Comparison of ENCODE assay signal across 8 cellular contexts in genomic region chr11:7514099-7514725, GRCh38. TPM values are rescaled to one million over a fixed set of nuclear protein-coding genes. Genes with fewer than 3 reads are reported as not detected.
DNase-seq lines count a peak whose midpoint lies in the region; ATAC-seq, FAIRE-seq and TF ChIP-seq lines count a peak whose summit lies in the region.

No MANE protein-coding gene starts in this region.

- peak overlapping the region; percentile 44 for H2AFZ ChIP-seq in hepatocyte

- H3K4me1 ChIP-seq in adrenal gland (replicated peaks in 1 of 2) (peaks cover 11 to 26% of the 10 kb centered on the region in 2 donors), hepatocyte (ENCODE audit: insufficient read depth) (peaks cover 36% of the 10 kb centered on the region)

- H3K4me3 ChIP-seq in adrenal gland (peak overlapping the region; percentile 35 to 92 (median 68)), hepatocyte (peak overlapping the region; percentile 47), skeletal muscle cell (ENCODE audit: low read depth, low read length) (peak overlapping the region; percentile 64)

- H4K20me1 ChIP-seq in hepatocyte (ENCODE audit: insufficient read depth, poor library complexity, severe bottlenecking): no peaks in the 10 kb centered on the region

- peaks cover 42% of the 10 kb centered on the region for H3K79me2 ChIP-seq in hepatocyte

- intact Hi-C loops in adrenal gland (cut with DNase I): loop anchor here in 1 of 2 donors (10.0 kb wide), 1 partner anchor 151 kb away; no protein-coding TSS in a partner anchor

- H3K36me3 ChIP-seq in adrenal gland (replicated peaks in 1 of 2) (no peaks in the 10 kb centered on the region), hepatocyte (replicated peaks; ENCODE audit: insufficient read depth, low read depth) (no peaks in the 10 kb centered on the region)

- TF ChIP-seq CTCF in adrenal gland (IDR thresholded peaks at IDR 0.05) (no peak), hepatocyte (IDR thresholded peaks at IDR 0.05; ENCODE audit: poor library complexity) (no peak)

- H3K9me3 ChIP-seq in adrenal gland (replicated peaks in 1 of 3) (no peaks in the 10 kb centered on the region), hepatocyte (ENCODE audit: low read depth) (no peaks in the 10 kb centered on the region)

- FAIRE-seq in HTR-8/SVneo (lab: Jason Lieb, UNC): peak; percentile 20

- WGBS in adrenal gland, 4 donors: 3 to 13% (median 4%) methylated on average over 14 to 36 of the region's 36 CpGs
- WGBS in hepatocyte (ENCODE audit: low lambda C conversion rate, missing lambda C conversion rate): 3% methylated on average over 36 of the region's 36 CpGs

- ATAC-seq in GM18909 (IDR thresholded peaks at IDR 0.05; ENCODE audit: poor library complexity, unreplicated experiment): peak; percentile 19

- DNase-seq in AG08395 (ENCODE audit: low spot score) (peak; percentile 23), HTR-8/SVneo (ENCODE audit: insufficient read length, low spot score) (peak; percentile 11), adrenal gland (peak in 5 of 7 donors; percentile 27 to 61 (median 37)), hepatocyte (ENCODE audit: low spot score) (peak; percentile 37), skeletal muscle cell (ENCODE audit: low read depth) (no peak), NCI-H2081 (lab: John Stamatoyannopoulos, UW) (no peak), NCI-H1092 (lab: John Stamatoyannopoulos, UW) (no peak)

- no peak for TF ChIP-seq POLR2A in adrenal gland (IDR thresholded peaks at IDR 0.05)

- H3K27ac ChIP-seq in adrenal gland: peak overlapping the region; percentile 77 to 97 (median 89)
- peak overlapping the region; percentile 87 for H3K27ac ChIP-seq in hepatocyte

- H3K4me2 ChIP-seq in hepatocyte: peak overlapping the region; percentile 88

- H3K27me3 ChIP-seq in adrenal gland (no peaks in the 10 kb centered on the region), hepatocyte (no peaks in the 10 kb centered on the region)

- no peaks in the 10 kb centered on the region for H3K9me2 ChIP-seq in hepatocyte (replicated peaks; ENCODE audit: insufficient read depth)

RNA-seq across cellular contexts. Expression of gene PPFIBP2, which starts 0.4 kb away (rescaled TPM):
- total RNA-seq in adrenal gland (10 to 100 TPM; 11.4 to 36.5 (median 20.7) TPM), hepatocyte (55.8 and 58.6 TPM in 2 replicates)
- polyA plus RNA-seq in adrenal gland (10 to 100 TPM; 12.8 to 35.3 (median 21.2) TPM), hepatocyte (33.9 and 43.6 TPM in 2 replicates)

RNA-seq across cellular contexts. Expression of gene OLFML1, which starts 28.9 kb away (rescaled TPM):
- 10 to 100 TPM in 2 of 8 donors, 1 to 10 TPM in 6; 4.0 to 12.6 (median 6.7) TPM for total RNA-seq in adrenal gland
- 1 to 10 TPM; 4.8 to 8.0 (median 5.3) TPM for polyA plus RNA-seq in adrenal gland
- 9.3 and 11.4 TPM in 2 replicates for total RNA-seq in hepatocyte
- 8.2 and 10.9 TPM in 2 replicates for polyA plus RNA-seq in hepatocyte

Comparison
In these comparisons a context has a peak if more than half of its experiments do, and no peak if none do; other contexts are left out.
1. DNase-seq: peak in AG08395 (single experiment), HTR-8/SVneo (single experiment), adrenal gland (5 of 7) and hepatocyte (single experiment); none in skeletal muscle cell (single experiment), NCI-H2081 (0 of 2) and NCI-H1092 (single experiment).
2. Peak in every context shown above with its lines, with median percentiles within 50 percentile points of each other: H3K4me3 ChIP-seq.